Comparison of ENCODE assay signal across 10 cellular contexts in the genomic region with DNA sequence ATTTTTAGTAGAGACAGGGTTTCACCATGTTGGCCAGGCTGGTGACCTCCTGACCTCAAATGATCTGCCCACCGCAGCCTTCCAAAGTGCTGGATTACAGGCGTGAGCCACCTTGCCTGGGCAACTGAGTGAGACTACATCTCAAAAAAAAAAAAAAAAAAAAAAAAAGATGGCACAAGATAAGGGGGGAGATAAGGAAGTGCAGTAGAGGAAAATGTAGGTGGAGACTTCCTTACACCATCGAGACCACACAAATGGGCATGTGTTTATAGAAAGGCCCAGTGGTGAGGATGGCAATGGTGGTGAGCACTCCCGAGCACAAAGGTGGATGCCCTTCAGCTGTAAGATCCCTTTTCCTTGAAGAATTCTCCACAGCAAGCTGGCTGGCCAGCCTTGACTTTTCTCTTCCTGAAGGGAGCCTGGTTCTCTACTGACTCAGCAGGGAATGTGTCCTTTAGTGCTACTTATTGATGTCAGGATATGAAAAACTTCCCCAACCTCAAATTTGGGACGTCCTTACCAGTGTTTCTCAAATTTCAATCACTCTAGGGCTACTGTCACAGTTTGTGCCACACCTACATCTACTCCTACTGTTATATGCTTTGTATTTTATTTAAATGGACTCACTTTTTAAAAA. TPM values are rescaled to one million over a fixed set of nuclear protein-coding genes. Genes with fewer than 3 reads are reported as not detected.
A peak's percentile ranks its signal among the peaks of the same experiment; 100 is the strongest.
DNase-seq lines count a peak whose midpoint lies in the region; ATAC-seq, FAIRE-seq and TF ChIP-seq lines count a peak whose summit lies in the region.
"Had no signal": no experiment of that assay in that cellular context is flagged by ENCODE, and none has a peak within 500 bp of the region (broad histone marks: within the 10 kb centered on the region; RNA-seq: fewer than 3 reads in every experiment).

No MANE protein-coding gene starts in this region.

- DNase-seq in PC-3: peak; percentile 18
- no peak for DNase-seq in esophagus muscularis mucosa (ENCODE audit: extremely low spot score)
- DNase-seq in psoas muscle: no peak
- DNase-seq in D721Med (ENCODE audit: insufficient read length, low spot score): no peak
- DNase-seq in NCI-H1436 treated with DMSO at 0.1 percent for 48 hours (lab: John Stamatoyannopoulos, UW): no peak
- DNase-seq in activated T-cell treated with anti-CD3 and anti-CD28 coated beads for 4 hours: no peak
- DNase-seq: activated effector memory CD4-positive, alpha-beta T cell treated with Interleukin-2 at 50 U/mL for 16 hours had no signal

- H3F3A ChIP-seq in PC-3 (ENCODE audit: low read length, unreplicated experiment): no peaks in the 10 kb centered on the region

- TF ChIP-seq EP300 in esophagus muscularis mucosa (IDR thresholded peaks at IDR 0.05): no peak

- peak overlapping the region; percentile 100 for H3K27ac ChIP-seq in ACC112 (ENCODE audit: low read depth, low read length)
- peak overlapping the region; percentile 2; the same call in 1 of the 2 replicates for H3K27ac ChIP-seq in PC-3 (ENCODE audit: low read length)
- peak overlapping the region; percentile 86 to 91 (median 90) for H3K27ac ChIP-seq in esophagus muscularis mucosa (replicated peaks in 1 of 4)
- peak overlapping the region; percentile 92 for H3K27ac ChIP-seq in psoas muscle

- intact Hi-C loops in PC-3 (cut with micrococcal nuclease): no loop called here
- intact Hi-C loops in esophagus muscularis mucosa (cut with DNase I): loop anchor here (10.0 kb wide), 1 partner anchor 147 kb away; no protein-coding TSS in a partner anchor
- intact Hi-C loops in psoas muscle (cut with DNase I): loop anchor here (5.0 to 10.0 kb wide), 3 partner anchors 40 to 70 kb away; no protein-coding TSS in a partner anchor

- no peak for TF ChIP-seq POLR2A in esophagus muscularis mucosa (IDR thresholded peaks at IDR 0.05; ENCODE audit: low read depth)

- no peaks in the 10 kb centered on the region for H3K9me2 ChIP-seq in PC-3 (replicated peaks; ENCODE audit: low read length)

- H3K79me2 ChIP-seq in ACC112 (ENCODE audit: control insufficient read depth, insufficient read depth, low read length, unreplicated experiment) (peaks cover 78% of the 10 kb centered on the region), PC-3 (ENCODE audit: low read length) (peaks cover 47% of the 10 kb centered on the region)

- WGBS in esophagus muscularis mucosa: 79% methylated on average over 5 of the region's 5 CpGs
- WGBS in psoas muscle, 3 donors: 40 to 63% (median 43%) methylated on average over 5 of the region's 5 CpGs

- CTCF ChIA-PET in PC-3 (lab: Charles Lee): interaction anchor here (0.6 kb wide), 1 partner anchor 164 kb away, joined by 3 read pairs; no protein-coding TSS in a partner anchor

- BruUV-seq in PC-3 (replicated peaks; lab: Mats Ljungman, UMichigan): no TSS peak

- H4K20me1 ChIP-seq in PC-3 (ENCODE audit: low read length): no peaks in the 10 kb centered on the region

- no peak for FAIRE-seq in D721Med (lab: Jason Lieb, UNC)

- TF ChIP-seq CTCF in PC-3 (conservative IDR thresholded peaks at IDR 0.05; ENCODE audit: low read depth, low read length) (no peak), esophagus muscularis mucosa (IDR thresholded peaks at IDR 0.05) (no peak), psoas muscle (IDR thresholded peaks at IDR 0.05) (no peak), D721Med (IDR thresholded peaks at IDR 0.05; ENCODE audit: insufficient read depth, missing control alignments) (no peak)

- H3K9ac ChIP-seq in PC-3 (ENCODE audit: low read length): no peak overlapping the region

- H2AFZ ChIP-seq in ACC112 (ENCODE audit: low read length, unreplicated experiment): no peak overlapping the region
- H2AFZ ChIP-seq in PC-3 (ENCODE audit: low read length): no peak overlapping the region

- no peaks in the 10 kb centered on the region for H3K9me3 ChIP-seq in PC-3 (ENCODE audit: low read length)
- H3K9me3 ChIP-seq in esophagus muscularis mucosa: no peaks in the 10 kb centered on the region
- H3K9me3 ChIP-seq in psoas muscle: no peaks in the 10 kb centered on the region

- H3K36me3 ChIP-seq in ACC112 (ENCODE audit: insufficient read depth, low read length) (no peaks in the 10 kb centered on the region), PC-3 (ENCODE audit: low read depth, low read length) (no peaks in the 10 kb centered on the region), esophagus muscularis mucosa (peaks cover 0 to 6% (median 0%) of the 10 kb centered on the region in 4 donors), psoas muscle (ENCODE audit: insufficient read depth in 1 of 2, low read depth in 1 of 2) (no peaks in the 10 kb centered on the region)

- no peaks in the 10 kb centered on the region for H3K27me3 ChIP-seq in ACC112 (ENCODE audit: insufficient read depth, low read length)
- H3K27me3 ChIP-seq in PC-3 (ENCODE audit: low read length): no peaks in the 10 kb centered on the region
- no peaks in the 10 kb centered on the region for H3K27me3 ChIP-seq in esophagus muscularis mucosa
- H3K27me3 ChIP-seq in psoas muscle (ENCODE audit: insufficient read depth in 3 of 3, low read length in 2 of 3): no peaks in the 10 kb centered on the region

- POLR2A ChIA-PET in PC-3 (lab: Charles Lee; ENCODE audit: unreplicated experiment): no interaction called here

- H3K4me1 ChIP-seq in ACC112 (ENCODE audit: control insufficient read depth, insufficient read depth, low read length, unreplicated experiment) (peaks cover 84% of the 10 kb centered on the region), PC-3 (ENCODE audit: insufficient read depth, low read length) (peaks cover 40% of the 10 kb centered on the region), esophagus muscularis mucosa (peaks cover 72 to 93% (median 90%) of the 10 kb centered on the region in 4 donors), psoas muscle (peaks cover 84% of the 10 kb centered on the region)

- H3K4me2 ChIP-seq in PC-3 (ENCODE audit: low read length): no peak overlapping the region

- ATAC-seq in PC-3: peak; percentile 11; the same call in 1 of the 2 replicates
- peak in 1 of 4 donors; percentile 24 for ATAC-seq in psoas muscle
- no peak for ATAC-seq in HG03469 (IDR thresholded peaks at IDR 0.05; ENCODE audit: unreplicated experiment)
- ATAC-seq: sciatic nerve had no signal

- H3K4me3 ChIP-seq in ACC112 (ENCODE audit: low read depth, low read length) (no peak overlapping the region), PC-3 (ENCODE audit: low read length) (no peak overlapping the region), esophagus muscularis mucosa (no peak overlapping the region), psoas muscle (no peak overlapping the region)

RNA-seq across cellular contexts. Expression of gene ERGIC1, which starts 28.2 kb away (rescaled TPM):
- total RNA-seq in PC-3 (2014; rRNA removed) (124 and 148 TPM in 2 replicates), esophagus muscularis mucosa (100 to 1,000 TPM; 105 to 161 (median 145) TPM), psoas muscle (10 to 100 TPM; 49.9 to 86.5 (median 53.7) TPM)
- 100 to 1,000 TPM in 1 of 3 donors, 10 to 100 TPM in 2; 50.5 to 116 (median 60.1) TPM for polyA plus RNA-seq in psoas muscle

Comparison
In these comparisons a context has a peak if more than half of its experiments do, and no peak if none do; other contexts are left out.
1. H3K27ac ChIP-seq: peak in every context shown above with its lines; median percentile 100 in ACC112; 92 in psoas muscle; 90 in esophagus muscularis mucosa; 2 in PC-3.